ENCODE assay signal across 1 cellular context in genomic region chr5:56273376-56274005, GRCh38.
TF ChIP-seq lines count a peak whose summit lies in the region.

No MANE protein-coding gene starts in this region.

TF ChIP-seq in IMR-90, 13 proteins besides CTCF, POLR2A, EP300 and RAD21:
- TF ChIP-seq CEBPB (IDR thresholded peaks at IDR 0.05; ENCODE audit: low read depth, low read length) (no peak), MXI1 (IDR thresholded peaks at IDR 0.05; ENCODE audit: borderline replicate concordance, low read depth, low read length) (no peak), RFX5 (IDR thresholded peaks at IDR 0.05; ENCODE audit: low read depth, low read length) (no peak), MAZ (IDR thresholded peaks at IDR 0.05; ENCODE audit: borderline replicate concordance, low read depth, low read length) (no peak), ELK1 (IDR thresholded peaks at IDR 0.05; ENCODE audit: borderline replicate concordance, low read depth, low read length) (no peak), SMC3 (IDR thresholded peaks at IDR 0.05; ENCODE audit: low read depth, low read length) (no peak), MAFK (IDR thresholded peaks at IDR 0.05; ENCODE audit: low read depth, low read length) (no peak), USF2 (IDR thresholded peaks at IDR 0.05; ENCODE audit: low read depth, low read length) (no peak)
